20 cellular contexts compared by ENCODE assay signal in the genomic region with DNA sequence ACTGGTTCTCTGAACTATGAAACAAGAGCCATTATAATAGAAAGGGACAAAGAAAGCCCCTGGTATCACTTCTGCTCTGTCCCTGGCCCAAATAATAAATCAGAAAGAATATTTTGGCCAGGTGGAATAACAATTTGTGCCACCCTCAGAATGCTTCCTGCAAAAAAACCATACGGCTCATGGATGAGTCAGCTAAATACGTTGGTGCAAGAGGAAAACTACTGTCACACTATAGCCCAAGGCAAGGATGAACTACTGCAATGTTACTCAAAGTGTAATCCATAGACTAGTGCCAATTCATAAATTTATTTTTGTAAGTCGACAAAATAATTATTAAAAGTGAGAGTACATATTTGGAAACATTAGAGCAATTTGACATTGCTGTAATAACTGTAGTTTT.
DNase-seq lines count a peak whose midpoint lies in the region; ATAC-seq, FAIRE-seq and TF ChIP-seq lines count a peak whose summit lies in the region.
"Had no signal": no experiment of that assay in that cellular context is flagged by ENCODE, and none has a peak within 500 bp of the region (broad histone marks: within the 10 kb centered on the region; RNA-seq: fewer than 3 reads in every experiment).

No MANE protein-coding gene starts in this region.

- CTCF ChIA-PET in SK-N-SH (lab: Yijun Ruan, JAX) (interaction anchor here (0.8 kb wide), 1 partner anchor 32 kb away, joined by 3 read pairs; no protein-coding TSS in a partner anchor), IMR-90 (lab: Yijun Ruan, JAX) (interaction anchor here (0.6 kb wide), 1 partner anchor 43 kb away, joined by 7 read pairs; no protein-coding TSS in a partner anchor)

- H2AK5ac ChIP-seq in IMR-90 (ENCODE audit: low read depth, low read length): no peak overlapping the region

- no peak overlapping the region for H2BK120ac ChIP-seq in IMR-90 (ENCODE audit: low read depth, low read length)

- no peaks in the 10 kb centered on the region; the same call in 1 of the 2 replicates for H3K9me1 ChIP-seq in IMR-90 (ENCODE audit: insufficient read depth, low read length)

- ATAC-seq in SK-N-SH treated with all-trans-retinoic acid at 6 μM for 48 hours (no peak), IMR-90 (ENCODE audit: low read depth) (no peak), GM21576 (IDR thresholded peaks at IDR 0.05; ENCODE audit: unreplicated experiment) (no peak), HG02588 (IDR thresholded peaks at IDR 0.05; ENCODE audit: unreplicated experiment) (no peak)
- no peak for ATAC-seq in stimulated activated effector memory CD8-positive, alpha-beta T cell treated with anti-CD3 and anti-CD28 coated beads, Interleukin-12 subunit alpha, Interleukin-12 subunit beta, amount 100 ng/mL, for 72 hours
- ATAC-seq: Right ventricle myocardium inferior had no signal

- POLR2A ChIA-PET in SK-N-SH (lab: Yijun Ruan, JAX): no interaction called here
- POLR2A ChIA-PET in IMR-90 (lab: Charles Lee; ENCODE audit: unreplicated experiment): no interaction called here

- in situ Hi-C loops in IMR-90 (cut with MboI; ENCODE audit: low sequenced_read_pairs): no loop called here

- no peak for TF ChIP-seq EP300 in SK-N-SH (IDR thresholded peaks at IDR 0.05; ENCODE audit: borderline replicate concordance in 1 of 2, low read depth in 1 of 2, low read length in 1 of 2)

- H3K79me1 ChIP-seq in IMR-90 (ENCODE audit: low read depth in 1 of 2, low read length in 2 of 2): no peaks in the 10 kb centered on the region

- H3K18ac ChIP-seq in IMR-90 (ENCODE audit: low read depth, low read length): no peak overlapping the region

- H3K4me2 ChIP-seq in SK-N-SH: peak overlapping the region; percentile 3; the same call in 1 of the 2 replicates
- no peak overlapping the region for H3K4me2 ChIP-seq in IMR-90 (ENCODE audit: low read depth, low read length)

- no peak overlapping the region for H3K27ac Mint-ChIP-seq in stimulated activated effector memory CD8-positive, alpha-beta T cell treated with anti-CD3 and anti-CD28 coated beads, Interleukin-12 subunit alpha, Interleukin-12 subunit beta, amount 100 ng/mL, for 72 hours
- H3K27ac Mint-ChIP-seq: CD8-positive, alpha-beta memory T cell; H9 had no signal

- H3K9me3 ChIP-seq in SK-N-SH (no peaks in the 10 kb centered on the region), IMR-90 (ENCODE audit: control insufficient read depth, insufficient read depth, low read length) (no peaks in the 10 kb centered on the region)

- TF ChIP-seq RAD21 in SK-N-SH (IDR thresholded peaks at IDR 0.05; ENCODE audit: low read length) (no peak), IMR-90 (IDR thresholded peaks at IDR 0.05; ENCODE audit: low read length) (no peak)

- DNase-seq in SK-N-SH (no peak), IMR-90 (no peak), bronchial epithelial cell (ENCODE audit: low read depth) (peak; percentile 51)
- DNase-seq in stimulated activated effector memory CD8-positive, alpha-beta T cell treated with anti-CD3 and anti-CD28 coated beads, Interleukin-12 subunit alpha, Interleukin-12 subunit beta, amount 100 ng/mL, for 72 hours (ENCODE audit: low spot score in 2 of 2): no peak
- DNase-seq in stimulated activated CD4-positive, alpha-beta T cell treated with anti-CD3 and anti-CD28 coated beads, Interleukin-12 subunit alpha, Interleukin-12 subunit beta, amount 100 ng/mL, for 4 hours: no peak
- DNase-seq: 8988T; CD8-positive, alpha-beta memory T cell; DND-41; H9; KBM-7; NCI-H1092; NCI-H2081 treated with DMSO at 0.1 percent for 48 hours; NCI-H510A treated with DMSO at 0.1 percent for 48 hours; NCI-H82; T-helper 1 cell had no signal

- H4K20me1 ChIP-seq in SK-N-SH (ENCODE audit: insufficient read depth): no peaks in the 10 kb centered on the region
- H4K20me1 ChIP-seq in IMR-90 (ENCODE audit: insufficient read depth, low read length): no peaks in the 10 kb centered on the region

- H3K27me3 ChIP-seq in SK-N-SH (ENCODE audit: insufficient read depth) (no peaks in the 10 kb centered on the region), IMR-90 (ENCODE audit: control insufficient read depth, insufficient read depth, low read length) (no peaks in the 10 kb centered on the region), bronchial epithelial cell (ENCODE audit: control insufficient read depth, insufficient read depth, low read length) (no peaks in the 10 kb centered on the region)
- H3K27me3 ChIP-seq: BLaER1 treated with 17β-estradiol and CSF1 and Interleukin-3, amounts not matched to agents 10 nM and 100 nM had no signal

- no peak overlapping the region for H4K8ac ChIP-seq in IMR-90 (ENCODE audit: low read depth in 2 of 2, low read length in 2 of 2)

- H3K23ac ChIP-seq in IMR-90 (ENCODE audit: low read depth, low read length): no peak overlapping the region

- H3K14ac ChIP-seq in IMR-90 (replicated peaks; ENCODE audit: low read depth, low read length): no peak overlapping the region

- H3K36me3 ChIP-seq in SK-N-SH (replicated peaks in 1 of 2; ENCODE audit: control insufficient read depth in 1 of 2, insufficient read depth in 2 of 2, low read length in 1 of 2): no peaks in the 10 kb centered on the region
- H3K36me3 ChIP-seq in IMR-90 (ENCODE audit: control insufficient read depth, insufficient read depth, low read length): no peaks in the 10 kb centered on the region
- no peaks in the 10 kb centered on the region for H3K36me3 ChIP-seq in bronchial epithelial cell (ENCODE audit: control insufficient read depth, insufficient read depth, low read length)

- H3K36me3 Mint-ChIP-seq in stimulated activated effector memory CD8-positive, alpha-beta T cell treated with anti-CD3 and anti-CD28 coated beads, Interleukin-12 subunit alpha, Interleukin-12 subunit beta, amount 100 ng/mL, for 72 hours: no peaks in the 10 kb centered on the region
- H3K36me3 Mint-ChIP-seq: CD8-positive, alpha-beta memory T cell had no signal

- no peak overlapping the region for H2BK5ac ChIP-seq in IMR-90 (ENCODE audit: low read depth, low read length, poor library complexity, severe bottlenecking)

- H3K4me1 Mint-ChIP-seq in stimulated activated effector memory CD8-positive, alpha-beta T cell treated with anti-CD3 and anti-CD28 coated beads, Interleukin-12 subunit alpha, Interleukin-12 subunit beta, amount 100 ng/mL, for 72 hours: no peaks in the 10 kb centered on the region
- H3K4me1 Mint-ChIP-seq: CD8-positive, alpha-beta memory T cell; H9 had no signal

- H3K56ac ChIP-seq in IMR-90 (ENCODE audit: extremely low read depth, insufficient read depth, low read length): no peak overlapping the region

- H3K4me3 Mint-ChIP-seq in stimulated activated effector memory CD8-positive, alpha-beta T cell treated with anti-CD3 and anti-CD28 coated beads, Interleukin-12 subunit alpha, Interleukin-12 subunit beta, amount 100 ng/mL, for 72 hours: no peak overlapping the region
- H3K4me3 Mint-ChIP-seq: CD8-positive, alpha-beta memory T cell; H9 had no signal

- H2AFZ ChIP-seq in SK-N-SH (ENCODE audit: low read depth) (no peak overlapping the region), IMR-90 (replicated peaks; ENCODE audit: low read length, poor library complexity) (no peak overlapping the region)

- FAIRE-seq in bronchial epithelial cell (lab: Jason Lieb, UNC): no peak

- no peak overlapping the region for H2BK20ac ChIP-seq in IMR-90 (ENCODE audit: low read depth, low read length)

- no TSS peak for BruUV-seq in IMR-90 (replicated peaks; lab: Mats Ljungman, UMichigan)

- H4K91ac ChIP-seq in IMR-90 (ENCODE audit: insufficient read depth, low read depth, low read length): no peak overlapping the region

- peaks cover 22% of the 10 kb centered on the region for H3F3A ChIP-seq in SK-N-SH (replicated peaks; ENCODE audit: insufficient read depth)

- H2AK9ac ChIP-seq in IMR-90 (replicated peaks; ENCODE audit: low read depth, low read length, poor library complexity): no peak overlapping the region

- H4K5ac ChIP-seq in IMR-90 (ENCODE audit: low read depth, low read length): no peak overlapping the region

- H3K79me2 ChIP-seq in SK-N-SH (ENCODE audit: insufficient read depth): no peaks in the 10 kb centered on the region

- dilution Hi-C loops in IMR-90 (cut with HindIII; ENCODE audit: low sequenced_read_pairs, unreplicated experiment): no loop called here

- H3K9me3 Mint-ChIP-seq in stimulated activated effector memory CD8-positive, alpha-beta T cell treated with anti-CD3 and anti-CD28 coated beads, Interleukin-12 subunit alpha, Interleukin-12 subunit beta, amount 100 ng/mL, for 72 hours: no peaks in the 10 kb centered on the region
- H3K9me3 Mint-ChIP-seq: H9 had no signal

- H3K9ac ChIP-seq in SK-N-SH (no peak overlapping the region), IMR-90 (ENCODE audit: low read depth, low read length) (no peak overlapping the region)
- H3K9ac ChIP-seq: BLaER1 treated with 17β-estradiol and CSF1 and Interleukin-3, amounts not matched to agents 10 nM and 100 nM had no signal

- H3K4me1 ChIP-seq in SK-N-SH (ENCODE audit: control insufficient read depth in 1 of 2, insufficient read depth in 2 of 2, low read depth in 1 of 2, low read length in 1 of 2): peaks cover 5 to 17% of the 10 kb centered on the region in 2 experiments
- H3K4me1 ChIP-seq in IMR-90 (ENCODE audit: control insufficient read depth, insufficient read depth, low read length): no peaks in the 10 kb centered on the region

- 48% methylated on average over 3 of the region's 3 CpGs for WGBS in SK-N-SH (ENCODE audit: low lambda C conversion rate)
- no CpG with 5 or more reads among the region's 3 CpGs for WGBS in IMR-90 (ENCODE audit: extremely low coverage in 2 of 2, insufficient read length in 1 of 2), 2 experiments

- no peak overlapping the region for H2BK15ac ChIP-seq in IMR-90 (ENCODE audit: low read depth, low read length)

- no peak for TF ChIP-seq POLR2A in IMR-90 (IDR thresholded peaks at IDR 0.05; ENCODE audit: low read depth, low read length)

- TF ChIP-seq CTCF in SK-N-SH (IDR thresholded peaks at IDR 0.05) (no peak), IMR-90 (conservative IDR thresholded peaks at IDR 0.05; ENCODE audit: low read depth, low read length) (no peak), bronchial epithelial cell (IDR thresholded peaks at IDR 0.05; ENCODE audit: insufficient read depth, low read length, severe bottlenecking) (no peak)

- H3K4ac ChIP-seq in IMR-90 (ENCODE audit: low read depth, low read length): no peak overlapping the region

- H3K27ac ChIP-seq in SK-N-SH (ENCODE audit: low read depth in 2 of 2, low read length in 1 of 2) (peak overlapping the region in 1 of 2 experiments; percentile 84; a peak in 2 of 4 replicates), IMR-90 (ENCODE audit: insufficient read depth, low read length) (no peak overlapping the region)

- no peaks in the 10 kb centered on the region for H3K9me2 ChIP-seq in SK-N-SH

- H3K4me3 ChIP-seq in SK-N-SH (ENCODE audit: low read depth in 2 of 2, low read length in 1 of 2) (no peak overlapping the region), IMR-90 (ENCODE audit: insufficient read depth, low read depth, low read length) (no peak overlapping the region), bronchial epithelial cell (ENCODE audit: low read depth, low read length) (no peak overlapping the region)
- H3K4me3 ChIP-seq: BLaER1 treated with 17β-estradiol and CSF1 and Interleukin-3, amounts not matched to agents 10 nM and 100 nM had no signal

- intact Hi-C loops in IMR-90 (cut with micrococcal nuclease): no loop called here

TF ChIP-seq in IMR-90, 13 proteins besides CTCF, POLR2A, EP300 and RAD21:
- TF ChIP-seq NFE2L2 (IDR thresholded peaks at IDR 0.05; ENCODE audit: low read depth, low read length) (peak; percentile 32; the same call in 1 of the 2 replicates), RFX5 (IDR thresholded peaks at IDR 0.05; ENCODE audit: low read depth, low read length) (no peak)
TF ChIP-seq in IMR-90: peak in this region for 1.
